ENCODE assay signal across 18 cellular contexts in genomic region chr9:331197-331596, GRCh38.
A peak's percentile ranks its signal among the peaks of the same experiment; 100 is the strongest.
DNase-seq lines count a peak whose midpoint lies in the region; ATAC-seq and TF ChIP-seq lines count a peak whose summit lies in the region.
"Had no signal": no experiment of that assay in that cellular context is flagged by ENCODE, and none has a peak within 500 bp of the region (broad histone marks: within the 10 kb centered on the region; RNA-seq: fewer than 3 reads in every experiment).

No MANE protein-coding gene starts in this region.

- H3K36me3 ChIP-seq in CD4-positive, CD25-positive, alpha-beta regulatory T cell (ENCODE audit: control insufficient read depth, insufficient read depth, low read length) = peaks cover 97% of the 10 kb centered on the region
- peaks cover 61% of the 10 kb centered on the region for H3K36me3 ChIP-seq in CD8-positive, alpha-beta T cell (ENCODE audit: insufficient read depth, low read length)
- no peaks in the 10 kb centered on the region for H3K36me3 ChIP-seq in iPS-20b (ENCODE audit: insufficient read depth, low read depth, low read length)
- H3K36me3 ChIP-seq: SJCRH30 had no signal

- no peak for TF ChIP-seq CTCF in CD8-positive, alpha-beta T cell (IDR thresholded peaks at IDR 0.05)

- no peaks in the 10 kb centered on the region for H3K9me3 ChIP-seq in CD4-positive, CD25-positive, alpha-beta regulatory T cell (ENCODE audit: control insufficient read depth in 2 of 2, low read length in 2 of 2)
- H3K9me3 ChIP-seq in CD8-positive, alpha-beta T cell (ENCODE audit: low read length) = no peaks in the 10 kb centered on the region
- H3K9me3 ChIP-seq in T-helper 17 cell (ENCODE audit: control insufficient read depth, low read length, poor library complexity, severe bottlenecking) (no peaks in the 10 kb centered on the region), iPS-20b (ENCODE audit: insufficient read depth, low read depth, low read length) (no peaks in the 10 kb centered on the region)
- H3K9me3 ChIP-seq: SJCRH30 had no signal

- peak overlapping the region; percentile 17 to 48 (median 40) for H3K27ac Mint-ChIP-seq in CD4-positive, CD25-positive, alpha-beta regulatory T cell
- peak overlapping the region; percentile 18 for H3K27ac Mint-ChIP-seq in CD8-positive, alpha-beta T cell
- peak overlapping the region; percentile 34 for H3K27ac Mint-ChIP-seq in T-helper 17 cell
- H3K27ac Mint-ChIP-seq: B cell had no signal

- H3K27ac ChIP-seq in CD4-positive, CD25-positive, alpha-beta regulatory T cell (ENCODE audit: insufficient read depth, low read length, poor library complexity, severe bottlenecking) = no peak overlapping the region
- no peak overlapping the region for H3K27ac ChIP-seq in CD8-positive, alpha-beta T cell (ENCODE audit: low read depth, low read length)
- H3K27ac ChIP-seq in iPS-20b (ENCODE audit: low read length) = no peak overlapping the region
- H3K27ac ChIP-seq: KMS-11, PC-9, RWPE1, SJCRH30 had no signal

- H3K4me3 Mint-ChIP-seq in CD4-positive, CD25-positive, alpha-beta regulatory T cell = no peak overlapping the region
- H3K4me3 Mint-ChIP-seq in CD8-positive, alpha-beta T cell = no peak overlapping the region
- H3K4me3 Mint-ChIP-seq in T-helper 17 cell = no peak overlapping the region
- H3K4me3 Mint-ChIP-seq: B cell had no signal

- peaks cover 71% of the 10 kb centered on the region for H3K36me3 Mint-ChIP-seq in CD4-positive, CD25-positive, alpha-beta regulatory T cell
- H3K36me3 Mint-ChIP-seq in CD8-positive, alpha-beta T cell = peaks cover 94% of the 10 kb centered on the region
- peaks cover 10% of the 10 kb centered on the region for H3K36me3 Mint-ChIP-seq in T-helper 17 cell (ENCODE audit: low read depth)

- H3K4me1 ChIP-seq in CD4-positive, CD25-positive, alpha-beta regulatory T cell (ENCODE audit: control insufficient read depth, insufficient read depth, low read length, poor library complexity, severe bottlenecking) = no peaks in the 10 kb centered on the region
- peaks cover 17% of the 10 kb centered on the region for H3K4me1 ChIP-seq in CD8-positive, alpha-beta T cell (ENCODE audit: insufficient read depth, low read length)
- H3K4me1 ChIP-seq in iPS-20b (ENCODE audit: insufficient read depth, low read length) = peaks cover 26% of the 10 kb centered on the region

- POLR2A ChIA-PET in CD8-positive, alpha-beta T cell (lab: Charles Lee) = no interaction called here

- CTCF ChIA-PET in CD8-positive, alpha-beta T cell (lab: Charles Lee) = no interaction called here

- ATAC-seq in CD4-positive, CD25-positive, alpha-beta regulatory T cell (ENCODE audit: low read depth in 2 of 2) = no peak
- no peak for ATAC-seq in CD8-positive, alpha-beta T cell
- no peak for ATAC-seq in T-helper 17 cell
- no peak for ATAC-seq in GM21528 (IDR thresholded peaks at IDR 0.05; ENCODE audit: low FRiP score, unreplicated experiment)
- ATAC-seq in HG03196 (IDR thresholded peaks at IDR 0.05; ENCODE audit: unreplicated experiment) = no peak

- no peak overlapping the region for H3K9ac ChIP-seq in iPS-20b (ENCODE audit: low read depth, low read length)
- H3K9ac ChIP-seq: KMS-11 had no signal

- no peaks in the 10 kb centered on the region for H3K27me3 Mint-ChIP-seq in CD4-positive, CD25-positive, alpha-beta regulatory T cell
- no peaks in the 10 kb centered on the region for H3K27me3 Mint-ChIP-seq in CD8-positive, alpha-beta T cell (ENCODE audit: low read depth)
- no peaks in the 10 kb centered on the region for H3K27me3 Mint-ChIP-seq in T-helper 17 cell
- H3K27me3 Mint-ChIP-seq: B cell had no signal

- no peaks in the 10 kb centered on the region for H3K27me3 ChIP-seq in CD4-positive, CD25-positive, alpha-beta regulatory T cell (ENCODE audit: control insufficient read depth, insufficient read depth, low read length)
- H3K27me3 ChIP-seq in CD8-positive, alpha-beta T cell (ENCODE audit: insufficient read depth, low read length) = no peaks in the 10 kb centered on the region
- no peaks in the 10 kb centered on the region for H3K27me3 ChIP-seq in iPS-20b (ENCODE audit: insufficient read depth, low read length)
- H3K27me3 ChIP-seq: SJCRH30 had no signal

- H3K9me3 Mint-ChIP-seq in CD4-positive, CD25-positive, alpha-beta regulatory T cell = peaks cover 0 to 1% (median 0%) of the 10 kb centered on the region in 7 donors
- no peaks in the 10 kb centered on the region for H3K9me3 Mint-ChIP-seq in CD8-positive, alpha-beta T cell

- no peak overlapping the region for H3K4me3 ChIP-seq in CD4-positive, CD25-positive, alpha-beta regulatory T cell (ENCODE audit: low read depth, low read length)
- no peak overlapping the region for H3K4me3 ChIP-seq in CD8-positive, alpha-beta T cell (ENCODE audit: low read depth, low read length)
- H3K4me3 ChIP-seq in iPS-20b (ENCODE audit: low read length) = peak overlapping the region; percentile 28
- H3K4me3 ChIP-seq: PC-9, SJCRH30 had no signal

- intact Hi-C loops in CD8-positive, alpha-beta T cell (cut with DNase I, micrococcal nuclease) = no loop called here

- no peak for DNase-seq in CD4-positive, CD25-positive, alpha-beta regulatory T cell
- no peak for DNase-seq in CD8-positive, alpha-beta T cell
- no peak for DNase-seq in T-helper 17 cell
- DNase-seq in effector CD8-positive, alpha-beta T cell (lab: John Stamatoyannopoulos, UW) = no peak
- DNase-seq: GOT3, MV-4-11, NCI-H1694 treated with DMSO at 0.1 percent for 48 hours, NCI-H2227 treated with DMSO at 0.1 percent for 48 hours, NCI-H524, NCI-H82, PC-9, SJCRH30 had no signal

- H3K4me1 Mint-ChIP-seq in CD4-positive, CD25-positive, alpha-beta regulatory T cell = peaks cover 0 to 28% (median 19%) of the 10 kb centered on the region in 4 donors
- peaks cover 35% of the 10 kb centered on the region for H3K4me1 Mint-ChIP-seq in CD8-positive, alpha-beta T cell (ENCODE audit: low read depth)
- H3K4me1 Mint-ChIP-seq in T-helper 17 cell = peaks cover 10% of the 10 kb centered on the region
- H3K4me1 Mint-ChIP-seq: B cell had no signal
